ENCODE assay signal across 13 cellular contexts in genomic region chr11:64654958-64655541, GRCh38.
DNase-seq lines count a peak whose midpoint lies in the region; TF ChIP-seq lines count a peak whose summit lies in the region.
"Had no signal": no experiment of that assay in that cellular context is flagged by ENCODE, and none has a peak within 500 bp of the region (broad histone marks: within the 10 kb centered on the region; RNA-seq: fewer than 3 reads in every experiment).

No MANE protein-coding gene starts in this region.

- H3K4me3 ChIP-seq in neutrophil (ENCODE audit: low read depth in 1 of 2, low read length in 1 of 2) (no peak overlapping the region), GM23248 (no peak overlapping the region)

- no peak for TF ChIP-seq CTCF in GM10248 (IDR thresholded peaks at IDR 0.05; ENCODE audit: control extremely low read depth, extremely low read depth, low read depth, missing control alignments)
- TF ChIP-seq CTCF in neutrophil (IDR thresholded peaks at IDR 0.05) = no peak

- H3K9ac ChIP-seq in GM23248 = no peak overlapping the region
- H3K9ac ChIP-seq: parathyroid adenoma had no signal

- in situ Hi-C loops in GM23248 (cut with MboI) = no loop called here

- peaks cover 13 to 24% of the 10 kb centered on the region in 2 experiments for H3K4me1 ChIP-seq in neutrophil (ENCODE audit: control insufficient read depth in 1 of 2, insufficient read depth in 1 of 2, low read depth in 1 of 2, low read length in 1 of 2)
- peaks cover 12% of the 10 kb centered on the region for H3K4me1 ChIP-seq in GM23248 (ENCODE audit: insufficient read depth)
- H3K4me1 ChIP-seq: parathyroid adenoma had no signal

- H3K27ac ChIP-seq in cingulate gyrus (ENCODE audit: low read depth, low read length) (peak overlapping the region; percentile 32), neutrophil (peak overlapping the region; percentile 70), GM23248 (no peak overlapping the region)
- H3K27ac ChIP-seq: parathyroid adenoma had no signal

- DNase-seq in GM10248 (ENCODE audit: extremely low spot score) = peak; percentile 45
- DNase-seq in NOMO-1 treated with DMSO at 0.1 percent for 48 hours (lab: John Stamatoyannopoulos, UW; ENCODE audit: unreplicated experiment) = peak; percentile 92
- no peak for DNase-seq in activated naive CD4-positive, alpha-beta T cell treated with Interleukin-2 at 50 U/mL for 16 hours
- no peak for DNase-seq in NCI-H526 treated with DMSO at 0.1 percent for 48 hours (lab: John Stamatoyannopoulos, UW)
- no peak for DNase-seq in GM23248
- DNase-seq: activated CD4-positive, alpha-beta T cell treated with anti-CD3 and anti-CD28 coated beads for 1 hour; activated T-cell treated with anti-CD3 and anti-CD28 coated beads for 4 hours; foreskin fibroblast; NCI-H1092; NCI-H2227 treated with DMSO at 0.1 percent for 48 hours had no signal

- no peak overlapping the region for H2AFZ ChIP-seq in GM23248
- H2AFZ ChIP-seq: parathyroid adenoma had no signal

- CTCF ChIA-PET in GM10248 (lab: Yijun Ruan, JAX) = interaction anchor here (1.5 to 2.2 kb wide), 2 partner anchors 12 to 205 kb away, joined by 4 to 15 read pairs; no protein-coding TSS in a partner anchor

- POLR2A ChIA-PET in GM10248 (lab: Yijun Ruan, JAX) = no interaction called here

- H3K9me3 ChIP-seq in neutrophil (no peaks in the 10 kb centered on the region), GM23248 (ENCODE audit: low read depth) (no peaks in the 10 kb centered on the region)

- 0 out of 2 replicates have a peak, but pooled peaks cover 10% of the 10 kb centered on the region for H3F3A ChIP-seq in GM23248 (ENCODE audit: insufficient read depth)

- H3K27me3 ChIP-seq in neutrophil (no peaks in the 10 kb centered on the region), GM23248 (replicated peaks; ENCODE audit: insufficient read depth) (no peaks in the 10 kb centered on the region)

- H3K36me3 ChIP-seq in neutrophil (no peaks in the 10 kb centered on the region), GM23248 (ENCODE audit: low read depth) (no peaks in the 10 kb centered on the region)

- WGBS in GM23248 (ENCODE audit: low coverage in 1 of 2, low lambda C conversion rate in 2 of 2, missing lambda C conversion rate in 2 of 2), 2 experiments = 81 to 87% methylated on average over 12 to 13 of the region's 13 CpGs

- no peaks in the 10 kb centered on the region for H4K20me1 ChIP-seq in GM23248 (ENCODE audit: insufficient read depth)

- H3K4me2 ChIP-seq in GM23248 (ENCODE audit: unreplicated experiment) = no peak overlapping the region

- H3K79me2 ChIP-seq in GM23248 (ENCODE audit: insufficient read depth) = no peaks in the 10 kb centered on the region
- H3K79me2 ChIP-seq: parathyroid adenoma had no signal

- no peaks in the 10 kb centered on the region for H3K9me2 ChIP-seq in GM23248 (ENCODE audit: insufficient read depth)

Comparison
In these comparisons a context has a peak if more than half of its experiments do, and no peak if none do; other contexts are left out.
1. DNase-seq: peak in GM10248 (single experiment) and NOMO-1 treated with DMSO at 0.1 percent for 48 hours (single experiment); none in activated naive CD4-positive, alpha-beta T cell treated with Interleukin-2 at 50 U/mL for 16 hours (single experiment), NCI-H526 treated with DMSO at 0.1 percent for 48 hours (single experiment) and GM23248 (single experiment).